In genomic region chr9:69760278-69760610, GRCh38 we compare ENCODE assay signal across 8 cellular contexts. TPM values are rescaled to one million over a fixed set of nuclear protein-coding genes. Genes with fewer than 3 reads are reported as not detected.
DNase-seq lines count a peak whose midpoint lies in the region; ATAC-seq and TF ChIP-seq lines count a peak whose summit lies in the region.

No MANE protein-coding gene starts in this region.

- no peaks in the 10 kb centered on the region for H3K9me3 Mint-ChIP-seq in activated naive CD8-positive, alpha-beta T cell treated with anti-CD3 and anti-CD28 coated beads, Interleukin-2, amount 50 U/mL, for 24 hours
- H3K9me3 Mint-ChIP-seq in immature natural killer cell = no peaks in the 10 kb centered on the region

- DNase-seq in DND-41 (no peak), immature natural killer cell (no peak), testis (no peak), occipital lobe (lab: John Stamatoyannopoulos, UW) (no peak), RKO (ENCODE audit: low spot score) (no peak), foreskin melanocyte (no peak)
- no peak for DNase-seq in activated naive CD8-positive, alpha-beta T cell treated with anti-CD3 and anti-CD28 coated beads, Interleukin-2, amount 50 U/mL, for 24 hours

- peak overlapping the region; percentile 81 for H3K27ac ChIP-seq in DND-41 (ENCODE audit: low read length)
- peak overlapping the region; percentile 67 to 97 for H3K27ac ChIP-seq in testis

- H3K27me3 ChIP-seq in DND-41 (ENCODE audit: insufficient read depth, low read length, poor library complexity) = no peaks in the 10 kb centered on the region
- H3K27me3 ChIP-seq in testis = no peaks in the 10 kb centered on the region

- H2AFZ ChIP-seq in DND-41 (ENCODE audit: low read depth, low read length) = peak overlapping the region; percentile 97

- H3K36me3 ChIP-seq in DND-41 (ENCODE audit: insufficient read depth, low read length) (peaks cover 5% of the 10 kb centered on the region; the same call in 1 of the 2 replicates), testis (ENCODE audit: low read depth, missing control alignments) (no peaks in the 10 kb centered on the region)

- no peaks in the 10 kb centered on the region for H3K9me3 ChIP-seq in DND-41 (ENCODE audit: insufficient read depth, low read length, severe bottlenecking)
- H3K9me3 ChIP-seq in testis = no peaks in the 10 kb centered on the region

- H3K27me3 Mint-ChIP-seq in activated naive CD8-positive, alpha-beta T cell treated with anti-CD3 and anti-CD28 coated beads, Interleukin-2, amount 50 U/mL, for 24 hours = no peaks in the 10 kb centered on the region
- peaks cover 0 to 12% (median 5%) of the 10 kb centered on the region in 3 donors for H3K27me3 Mint-ChIP-seq in immature natural killer cell (ENCODE audit: low read depth in 3 of 3)

- no peak for TF ChIP-seq POLR2A in testis (IDR thresholded peaks at IDR 0.05)

- peak overlapping the region; percentile 91 for H3K27ac Mint-ChIP-seq in activated naive CD8-positive, alpha-beta T cell treated with anti-CD3 and anti-CD28 coated beads, Interleukin-2, amount 50 U/mL, for 24 hours
- peak overlapping the region; percentile 85 to 91 (median 88) for H3K27ac Mint-ChIP-seq in immature natural killer cell

- ATAC-seq in DND-41 (ENCODE audit: insufficient read depth, low read depth) (no peak; the same call in 2 of the 3 replicates), HG03064 (IDR thresholded peaks at IDR 0.05; ENCODE audit: low read depth, unreplicated experiment) (peak; percentile 4)
- no peak for ATAC-seq in activated naive CD8-positive, alpha-beta T cell treated with anti-CD3 and anti-CD28 coated beads, Interleukin-2, amount 50 U/mL, for 24 hours

- peaks cover 15% of the 10 kb centered on the region for H3K36me3 Mint-ChIP-seq in activated naive CD8-positive, alpha-beta T cell treated with anti-CD3 and anti-CD28 coated beads, Interleukin-2, amount 50 U/mL, for 24 hours (ENCODE audit: low read depth)
- H3K36me3 Mint-ChIP-seq in immature natural killer cell = peaks cover 0 to 3% (median 0%) of the 10 kb centered on the region in 3 donors

- H3K79me2 ChIP-seq in DND-41 (ENCODE audit: insufficient read depth, low read length) = peaks cover 45% of the 10 kb centered on the region

- WGBS in testis, 2 donors = 7% methylated on average over 7 of the region's 7 CpGs

- peaks cover 23% of the 10 kb centered on the region for H3K4me1 Mint-ChIP-seq in activated naive CD8-positive, alpha-beta T cell treated with anti-CD3 and anti-CD28 coated beads, Interleukin-2, amount 50 U/mL, for 24 hours
- H3K4me1 Mint-ChIP-seq in immature natural killer cell = peaks cover 25 to 46% of the 10 kb centered on the region in 2 donors

- H3K4me3 ChIP-seq in DND-41 (ENCODE audit: low read depth in 1 of 2, low read length in 2 of 2) = peak overlapping the region; percentile 65 to 68
- peak overlapping the region; percentile 87 to 92 for H3K4me3 ChIP-seq in testis

- H4K20me1 ChIP-seq in DND-41 (ENCODE audit: insufficient read depth, low read length) = peaks cover 10% of the 10 kb centered on the region; the same call in 1 of the 2 replicates

- intact Hi-C loops in testis (cut with DNase I; ENCODE audit: low total_unique reads) = no loop called here

- H3K4me1 ChIP-seq in DND-41 (ENCODE audit: insufficient read depth, low read length) (peaks cover 31% of the 10 kb centered on the region), testis (peaks cover 7% of the 10 kb centered on the region)

- peak overlapping the region; percentile 87 for H3K9ac ChIP-seq in DND-41 (ENCODE audit: low read depth, low read length)

- H3K4me3 Mint-ChIP-seq in activated naive CD8-positive, alpha-beta T cell treated with anti-CD3 and anti-CD28 coated beads, Interleukin-2, amount 50 U/mL, for 24 hours = peak overlapping the region; percentile 97
- peak overlapping the region; percentile 86 to 98 (median 90) for H3K4me3 Mint-ChIP-seq in immature natural killer cell

- H3K4me2 ChIP-seq in DND-41 (ENCODE audit: insufficient read depth, low read length) = peak overlapping the region; percentile 77

- no peak for TF ChIP-seq CTCF in DND-41 (IDR thresholded peaks at IDR 0.05; ENCODE audit: borderline replicate concordance, extremely low read depth, low read length, poor library complexity, severe bottlenecking)
- TF ChIP-seq CTCF in testis (IDR thresholded peaks at IDR 0.05) = no peak

RNA-seq across cellular contexts. Expression of gene PTAR1, which starts 0.4 kb away (rescaled TPM):
- polyA plus RNA-seq in immature natural killer cell = 10 to 100 TPM in 2 of 3 donors, 1 to 10 TPM in 1; 7.0 to 16.1 (median 10.7) TPM
- total RNA-seq in testis = 10 to 100 TPM; 68.8 to 72.2 TPM
- polyA plus RNA-seq in testis (ENCODE audit: insufficient read depth, low read depth, low replicate concordance) = 27.0 TPM
- total RNA-seq in occipital lobe = 94.5 TPM
